In genomic region chr1:8004113-8004802, GRCh38 we compare ENCODE assay signal across 11 cellular contexts. TPM values are rescaled to one million over a fixed set of nuclear protein-coding genes. Genes with fewer than 3 reads are reported as not detected.
A peak's percentile ranks its signal among the peaks of the same experiment; 100 is the strongest.
DNase-seq lines count a peak whose midpoint lies in the region; ATAC-seq and TF ChIP-seq lines count a peak whose summit lies in the region.
"Had no signal": no experiment of that assay in that cellular context is flagged by ENCODE, and none has a peak within 500 bp of the region (broad histone marks: within the 10 kb centered on the region; RNA-seq: fewer than 3 reads in every experiment).

No MANE protein-coding gene starts in this region.

- H3K9me3 Mint-ChIP-seq in activated T-cell treated with anti-CD3 and anti-CD28 coated beads, Interleukin-2, amount 50 U/mL, for 4 hours: no peaks in the 10 kb centered on the region
- H3K9me3 Mint-ChIP-seq: activated naive CD8-positive, alpha-beta T cell treated with anti-CD3 and anti-CD28 coated beads, Interleukin-2, amount 10 ng/mL, durations not matched to agents 7 days and 5 days; CD4-positive, CD25-positive, alpha-beta regulatory T cell had no signal

- POLR2A ChIA-PET in RWPE1 (lab: Yijun Ruan, JAX; ENCODE audit: low non-redundant PET): no interaction called here

- CTCF ChIA-PET in RWPE1 (lab: Yijun Ruan, JAX): interaction anchor here (0.8 to 1.1 kb wide), 3 partner anchors 11 to 312 kb away, joined by 3 to 6 read pairs (median 3); no protein-coding TSS in a partner anchor

- H3K4me2 ChIP-seq in osteoblast (ENCODE audit: insufficient read depth, low read length): peak overlapping the region; percentile 73

- no peaks in the 10 kb centered on the region for H3K4me1 Mint-ChIP-seq in activated T-cell treated with anti-CD3 and anti-CD28 coated beads, Interleukin-2, amount 50 U/mL, for 4 hours (ENCODE audit: low read depth)
- H3K4me1 Mint-ChIP-seq: activated naive CD8-positive, alpha-beta T cell treated with anti-CD3 and anti-CD28 coated beads, Interleukin-2, amount 10 ng/mL, durations not matched to agents 7 days and 5 days; CD4-positive, CD25-positive, alpha-beta regulatory T cell had no signal

- TF ChIP-seq CTCF in RWPE1 (conservative IDR thresholded peaks at IDR 0.05; ENCODE audit: low read depth) (no peak), fibroblast of the aortic adventitia (IDR thresholded peaks at IDR 0.05; ENCODE audit: insufficient read depth, low read length) (no peak), osteoblast (IDR thresholded peaks at IDR 0.05; ENCODE audit: extremely low read depth, low read depth, low read length) (no peak)

- no peaks in the 10 kb centered on the region for H3K9me3 ChIP-seq in osteoblast (ENCODE audit: low read depth, low read length)

- DNase-seq in Ammon's horn (ENCODE audit: low spot score): peak; percentile 82
- DNase-seq in RWPE1 (ENCODE audit: low spot score): no peak
- DNase-seq in fibroblast of the aortic adventitia (ENCODE audit: low read depth): no peak
- DNase-seq in osteoblast (ENCODE audit: insufficient read length, low spot score, missing footprints): no peak
- DNase-seq in NK-92 (lab: John Stamatoyannopoulos, UW; ENCODE audit: unreplicated experiment): no peak
- no peak for DNase-seq in ACHN
- DNase-seq in activated T-cell treated with anti-CD3 and anti-CD28 coated beads, Interleukin-2, amount 50 U/mL, for 4 hours: no peak
- DNase-seq in ecto neural progenitor cell (ENCODE audit: low spot score): no peak
- DNase-seq: activated naive CD8-positive, alpha-beta T cell treated with anti-CD3 and anti-CD28 coated beads, Interleukin-2, amount 10 ng/mL, durations not matched to agents 7 days and 5 days; CD4-positive, CD25-positive, alpha-beta regulatory T cell had no signal

- no peaks in the 10 kb centered on the region for H3K79me2 ChIP-seq in osteoblast (ENCODE audit: insufficient read depth, low read length)

- no peak overlapping the region for H3K4me3 Mint-ChIP-seq in activated T-cell treated with anti-CD3 and anti-CD28 coated beads, Interleukin-2, amount 50 U/mL, for 4 hours
- H3K4me3 Mint-ChIP-seq: activated naive CD8-positive, alpha-beta T cell treated with anti-CD3 and anti-CD28 coated beads, Interleukin-2, amount 10 ng/mL, durations not matched to agents 7 days and 5 days; CD4-positive, CD25-positive, alpha-beta regulatory T cell had no signal

- H3K4me3 ChIP-seq in fibroblast of the aortic adventitia (ENCODE audit: low read depth, low read length): peak overlapping the region; percentile 35
- H3K4me3 ChIP-seq in osteoblast (ENCODE audit: insufficient read depth, low read length): peak overlapping the region; percentile 4
- H3K4me3 ChIP-seq: SK-N-MC had no signal

- peak overlapping the region; percentile 5 for H2AFZ ChIP-seq in osteoblast (ENCODE audit: low read length)

- no peak for ATAC-seq in activated T-cell treated with anti-CD3 and anti-CD28 coated beads, Interleukin-2, amount 50 U/mL, for 4 hours

- peaks cover 25% of the 10 kb centered on the region for H3K4me1 ChIP-seq in osteoblast (ENCODE audit: insufficient read depth, low read length)

- H3K27me3 Mint-ChIP-seq in activated T-cell treated with anti-CD3 and anti-CD28 coated beads, Interleukin-2, amount 50 U/mL, for 4 hours (ENCODE audit: low read depth): no peaks in the 10 kb centered on the region
- H3K27me3 Mint-ChIP-seq: activated naive CD8-positive, alpha-beta T cell treated with anti-CD3 and anti-CD28 coated beads, Interleukin-2, amount 10 ng/mL, durations not matched to agents 7 days and 5 days; CD4-positive, CD25-positive, alpha-beta regulatory T cell had no signal

- H3K36me3 Mint-ChIP-seq in activated T-cell treated with anti-CD3 and anti-CD28 coated beads, Interleukin-2, amount 50 U/mL, for 4 hours (ENCODE audit: insufficient read depth): peaks cover 16% of the 10 kb centered on the region
- H3K36me3 Mint-ChIP-seq: activated naive CD8-positive, alpha-beta T cell treated with anti-CD3 and anti-CD28 coated beads, Interleukin-2, amount 10 ng/mL, durations not matched to agents 7 days and 5 days had no signal

- no peaks in the 10 kb centered on the region for H4K20me1 ChIP-seq in osteoblast (ENCODE audit: insufficient read depth, low read length)

- H3K27ac ChIP-seq in RWPE1 (peak overlapping the region; percentile 100), osteoblast (ENCODE audit: low read depth, low read length) (peak overlapping the region; percentile 80)
- H3K27ac ChIP-seq: SK-N-MC had no signal

- no peaks in the 10 kb centered on the region for H3K27me3 ChIP-seq in osteoblast (ENCODE audit: insufficient read depth, low read length)

- H3K36me3 ChIP-seq in osteoblast (ENCODE audit: insufficient read depth, low read length): peaks cover 2% of the 10 kb centered on the region

- in situ Hi-C loops in ACHN (cut with HindIII; ENCODE audit: low pct_ligation_motif_present, low pct_unique_long_range_greater_than_20kb, low sequenced_read_pairs): no loop called here

RNA-seq across cellular contexts. Expression of gene ERRFI1, which starts 21.9 kb away (rescaled TPM):
- total RNA-seq in fibroblast of the aortic adventitia (ENCODE audit: low replicate concordance) (46.4 and 106 TPM in 2 replicates), osteoblast (60.4 and 69.5 TPM in 2 replicates)
- 1 to 10 TPM; 2.9 to 4.6 (median 3.3) TPM for total RNA-seq in activated T-cell treated with anti-CD3 and anti-CD28 coated beads, Interleukin-2, amount 50 U/mL, for 4 hours

RNA-seq across cellular contexts. Expression of gene PARK7, which starts 42.7 kb away (rescaled TPM):
- total RNA-seq in fibroblast of the aortic adventitia (ENCODE audit: low replicate concordance) (165 and 243 TPM in 2 replicates), osteoblast (158 and 168 TPM in 2 replicates)
- total RNA-seq in activated T-cell treated with anti-CD3 and anti-CD28 coated beads, Interleukin-2, amount 50 U/mL, for 4 hours: 100 to 1,000 TPM; 401 to 466 (median 411) TPM
